Comparison of ENCODE assay signal across 15 cellular contexts in genomic region chr7:130372402-130372801, GRCh38. TPM values are rescaled to one million over a fixed set of nuclear protein-coding genes. Genes with fewer than 3 reads are reported as not detected.
DNase-seq lines count a peak whose midpoint lies in the region; ATAC-seq, FAIRE-seq and TF ChIP-seq lines count a peak whose summit lies in the region.
"Had no signal": no experiment of that assay in that cellular context is flagged by ENCODE, and none has a peak within 500 bp of the region (broad histone marks: within the 10 kb centered on the region; RNA-seq: fewer than 3 reads in every experiment).

No MANE protein-coding gene starts in this region.

- H3K9me3 Mint-ChIP-seq in neural crest cell: peaks cover 5% of the 10 kb centered on the region

- H3K27me3 ChIP-seq in SJSA1 (replicated peaks): no peaks in the 10 kb centered on the region
- H3K27me3 ChIP-seq in endothelial cell of umbilical vein (ENCODE audit: control insufficient read depth in 2 of 2, insufficient read depth in 2 of 2, low read length in 2 of 2): no peaks in the 10 kb centered on the region
- no peaks in the 10 kb centered on the region for H3K27me3 ChIP-seq in thymus (ENCODE audit: control insufficient read depth, insufficient read depth)

- peak overlapping the region; percentile 88 for H2AFZ ChIP-seq in endothelial cell of umbilical vein (ENCODE audit: low read depth, low read length)

- peaks cover 4% of the 10 kb centered on the region for H3K36me3 Mint-ChIP-seq in neural crest cell (ENCODE audit: low read depth)

- WGBS in thymus: 98% methylated on average over 6 of the region's 6 CpGs

- no peaks in the 10 kb centered on the region for H4K20me1 ChIP-seq in endothelial cell of umbilical vein (replicated peaks; ENCODE audit: control insufficient read depth, extremely low read depth, insufficient read depth, low read length)

- peaks cover 6% of the 10 kb centered on the region; the same call in 1 of the 2 replicates for H3K9me3 ChIP-seq in SJSA1 (replicated peaks)
- no peaks in the 10 kb centered on the region for H3K9me3 ChIP-seq in endothelial cell of umbilical vein (replicated peaks; ENCODE audit: control insufficient read depth, insufficient read depth, low read length)
- peaks cover 4% of the 10 kb centered on the region for H3K9me3 ChIP-seq in thymus (ENCODE audit: control insufficient read depth)

- POLR2A ChIA-PET in endothelial cell of umbilical vein (lab: Charles Lee): no interaction called here

- no peak for TF ChIP-seq POLR2A in endothelial cell of umbilical vein (IDR thresholded peaks at IDR 0.05; ENCODE audit: low read depth, low read length)

- no peaks in the 10 kb centered on the region for H3K27me3 Mint-ChIP-seq in neural crest cell (ENCODE audit: low read depth)
- H3K27me3 Mint-ChIP-seq: CD4-positive, CD25-positive, alpha-beta regulatory T cell; central memory CD8-positive, alpha-beta T cell; naive thymus-derived CD8-positive, alpha-beta T cell had no signal

- no peak overlapping the region for H3K9ac ChIP-seq in endothelial cell of umbilical vein (replicated peaks; ENCODE audit: extremely low read depth, insufficient read depth, low read length)

- H3K4me2 ChIP-seq in endothelial cell of umbilical vein (ENCODE audit: insufficient read depth, low read length): no peak overlapping the region

- BruUV-seq in endothelial cell of umbilical vein (replicated peaks; lab: Mats Ljungman, UMichigan): no TSS peak

- TF ChIP-seq CTCF in endothelial cell of umbilical vein (IDR thresholded peaks at IDR 0.05; ENCODE audit: extremely low read depth in 1 of 2, insufficient read depth in 1 of 2, low read depth in 1 of 2, low read length in 2 of 2): no peak
- TF ChIP-seq CTCF in neural crest cell (conservative IDR thresholded peaks at IDR 0.05): no peak

- peaks cover 40% of the 10 kb centered on the region for H3K4me1 Mint-ChIP-seq in neural crest cell
- H3K4me1 Mint-ChIP-seq: central memory CD8-positive, alpha-beta T cell had no signal

- H3K9me1 ChIP-seq in endothelial cell of umbilical vein (replicated peaks; ENCODE audit: control insufficient read depth, extremely low read depth, insufficient read depth, low read length): no peaks in the 10 kb centered on the region

- H3K27ac Mint-ChIP-seq in neural crest cell (ENCODE audit: unreplicated experiment): peak overlapping the region; percentile 98
- H3K27ac Mint-ChIP-seq: activated T-helper 1 cell treated with anti-CD3 and anti-CD28 coated beads, Interleukin-12 subunit alpha, Interleukin-12 subunit beta, Interleukin-2, Interleukin-4 antibody, amounts not matched to agents 30 ng/mL and 10 ng/mL and 1 ng/mL, durations not matched to agents 14 hours and 24 hours and 36 hours had no signal

- H3K4me3 ChIP-seq in SJSA1: no peak overlapping the region
- H3K4me3 ChIP-seq in endothelial cell of umbilical vein (replicated peaks in 1 of 3; ENCODE audit: insufficient read depth in 1 of 3, low read depth in 1 of 3, low read length in 3 of 3): no peak overlapping the region
- H3K4me3 ChIP-seq in thymus (ENCODE audit: low read length): no peak overlapping the region

- peaks cover 61% of the 10 kb centered on the region for H3K4me1 ChIP-seq in SJSA1 (replicated peaks)
- H3K4me1 ChIP-seq in endothelial cell of umbilical vein (ENCODE audit: control insufficient read depth, extremely low read depth, insufficient read depth, low read length): peaks cover 25% of the 10 kb centered on the region
- H3K4me1 ChIP-seq in thymus (ENCODE audit: control insufficient read depth, insufficient read depth, low read length): peaks cover 34% of the 10 kb centered on the region

- H3K36me3 ChIP-seq in SJSA1 (no peaks in the 10 kb centered on the region), endothelial cell of umbilical vein (ENCODE audit: control insufficient read depth in 2 of 2, extremely low read depth in 1 of 2, insufficient read depth in 2 of 2, low read length in 2 of 2) (no peaks in the 10 kb centered on the region), thymus (ENCODE audit: control insufficient read depth, insufficient read depth) (no peaks in the 10 kb centered on the region)

- intact Hi-C loops in endothelial cell of umbilical vein (cut with micrococcal nuclease): no loop called here

- H3K4me3 Mint-ChIP-seq in neural crest cell: peak overlapping the region; percentile 24
- H3K4me3 Mint-ChIP-seq: activated T-helper 1 cell treated with anti-CD3 and anti-CD28 coated beads, Interleukin-12 subunit alpha, Interleukin-12 subunit beta, Interleukin-2, Interleukin-4 antibody, amounts not matched to agents 30 ng/mL and 10 ng/mL and 1 ng/mL, durations not matched to agents 14 hours and 24 hours and 36 hours; central memory CD8-positive, alpha-beta T cell; naive thymus-derived CD8-positive, alpha-beta T cell had no signal

- CTCF ChIA-PET in endothelial cell of umbilical vein (lab: Charles Lee): interaction anchor here (0.7 to 0.9 kb wide), 2 partner anchors 11 to 15 kb away, joined by 3 read pairs; no protein-coding TSS in a partner anchor

- dilution Hi-C loops in endothelial cell of umbilical vein (cut with MboI; ENCODE audit: extremely low pct_ligation_motif_present, low sequenced_read_pairs): no loop called here

- DNase-seq in SJSA1 (ENCODE audit: low read depth in 1 of 2, low spot score in 2 of 2): no peak
- DNase-seq in endothelial cell of umbilical vein (ENCODE audit: low read depth, low spot score): no peak
- no peak for DNase-seq in neural crest cell (ENCODE audit: low read depth, low spot score)
- DNase-seq in activated T-cell treated with anti-CD3 and anti-CD28 coated beads, Interleukin-2, amount 50 U/mL, for 48 hours: no peak
- DNase-seq: CD4-positive, CD25-positive, alpha-beta regulatory T cell; naive thymus-derived CD8-positive, alpha-beta T cell; NCI-H187 had no signal

- H3K27ac ChIP-seq in SJSA1: peak overlapping the region; percentile 100
- no peak overlapping the region for H3K27ac ChIP-seq in endothelial cell of umbilical vein (ENCODE audit: insufficient read depth, low read depth, low read length)
- H3K27ac ChIP-seq in thymus (ENCODE audit: low read depth): peak overlapping the region; percentile 59

- FAIRE-seq in endothelial cell of umbilical vein (lab: Jason Lieb, UNC): no peak
- FAIRE-seq: GM18507 had no signal

- no peaks in the 10 kb centered on the region for H3K79me2 ChIP-seq in endothelial cell of umbilical vein (ENCODE audit: control insufficient read depth, insufficient read depth, low read length)

- ATAC-seq in HG03095 (IDR thresholded peaks at IDR 0.05; ENCODE audit: unreplicated experiment) (no peak), GM21423 (IDR thresholded peaks at IDR 0.05; ENCODE audit: unreplicated experiment) (no peak)
- ATAC-seq: naive thymus-derived CD8-positive, alpha-beta T cell had no signal

TF ChIP-seq in endothelial cell of umbilical vein, 7 proteins besides CTCF, POLR2A, EP300 and RAD21:
- no peak for TF ChIP-seq POLR2AphosphoS5 (IDR thresholded peaks at IDR 0.05; ENCODE audit: insufficient read depth, low read depth, low read length)
- TF ChIP-seq FOS (IDR thresholded peaks at IDR 0.05; ENCODE audit: borderline replicate concordance, insufficient read depth, low read length): no peak
- no peak for TF ChIP-seq MAX (IDR thresholded peaks at IDR 0.05; ENCODE audit: insufficient read depth, insufficient read length)
- TF ChIP-seq GATA2 (IDR thresholded peaks at IDR 0.05; ENCODE audit: insufficient read depth, insufficient read length, low read depth, low read length): no peak
- TF ChIP-seq JUN (IDR thresholded peaks at IDR 0.05; ENCODE audit: borderline replicate concordance, insufficient read depth, insufficient read length, low read depth): no peak
- no peak for TF ChIP-seq MYC (IDR thresholded peaks at IDR 0.05; ENCODE audit: low read depth, low read length)
- TF ChIP-seq EZH2 (IDR thresholded peaks at IDR 0.05; ENCODE audit: borderline replicate concordance, low read depth, low read length, severe bottlenecking): no peak

RNA-seq across cellular contexts. Expression of gene CPA1, which starts 7.9 kb away (rescaled TPM):
- total RNA-seq in SJSA1 (2014; rRNA removed; shearing (Covaris generic)): not detected in 2 replicates
- total RNA-seq in endothelial cell of umbilical vein: not detected in 2 replicates
- polyA plus RNA-seq in endothelial cell of umbilical vein: not detected in 2 replicates
- not detected in 2 replicates for polyA plus RNA-seq in endothelial cell of umbilical vein (2011; cell fraction: cytosol; rRNA removed)
- not detected in 2 replicates for polyA plus RNA-seq in endothelial cell of umbilical vein (2011; cell fraction: nucleus; rRNA removed)
- not detected in 2 replicates for polyA plus RNA-seq in endothelial cell of umbilical vein (2012)
- not detected in 2 replicates for polyA minus RNA-seq in endothelial cell of umbilical vein
- not detected for polyA minus RNA-seq in endothelial cell of umbilical vein (2011; cell fraction: cytosol; rRNA and poly(A)+ RNA removed)
- polyA minus RNA-seq in endothelial cell of umbilical vein (2011; cell fraction: nucleus; rRNA and poly(A)+ RNA removed): not detected in 2 replicates
- total RNA-seq in neural crest cell: not detected in 2 replicates
- 0.21 TPM for polyA plus RNA-seq in thymus
- total RNA-seq: activated T-helper 1 cell treated with anti-CD3 and anti-CD28 coated beads, Interleukin-12 subunit alpha, Interleukin-12 subunit beta, Interleukin-2, Interleukin-4 antibody, amounts not matched to agents 30 ng/mL and 10 ng/mL and 1 ng/mL, durations not matched to agents 14 hours and 24 hours and 36 hours; CD4-positive, CD25-positive, alpha-beta regulatory T cell; epithelial cell of proximal tubule; G401; naive thymus-derived CD8-positive, alpha-beta T cell had no signal

RNA-seq across cellular contexts. Expression of gene CPA5, which starts 27.8 kb away (rescaled TPM):
- 0.87 TPM in 1 of 2 replicates, not detected in the other for total RNA-seq in SJSA1 (2014; rRNA removed; shearing (Covaris generic))
- total RNA-seq in endothelial cell of umbilical vein: not detected in 2 replicates
- not detected in 2 replicates for polyA plus RNA-seq in endothelial cell of umbilical vein
- not detected in 2 replicates for polyA plus RNA-seq in endothelial cell of umbilical vein (2011; cell fraction: cytosol; rRNA removed)
- polyA plus RNA-seq in endothelial cell of umbilical vein (2011; cell fraction: nucleus; rRNA removed): not detected in 2 replicates
- polyA plus RNA-seq in endothelial cell of umbilical vein (2012): not detected in 2 replicates
- not detected in 2 replicates for polyA minus RNA-seq in endothelial cell of umbilical vein
- not detected for polyA minus RNA-seq in endothelial cell of umbilical vein (2011; cell fraction: cytosol; rRNA and poly(A)+ RNA removed)
- not detected in 2 replicates for polyA minus RNA-seq in endothelial cell of umbilical vein (2011; cell fraction: nucleus; rRNA and poly(A)+ RNA removed)
- not detected in 2 replicates for total RNA-seq in neural crest cell
- polyA plus RNA-seq in thymus: 6.7 TPM
- total RNA-seq: G401 had no signal
